In the genomic region with DNA sequence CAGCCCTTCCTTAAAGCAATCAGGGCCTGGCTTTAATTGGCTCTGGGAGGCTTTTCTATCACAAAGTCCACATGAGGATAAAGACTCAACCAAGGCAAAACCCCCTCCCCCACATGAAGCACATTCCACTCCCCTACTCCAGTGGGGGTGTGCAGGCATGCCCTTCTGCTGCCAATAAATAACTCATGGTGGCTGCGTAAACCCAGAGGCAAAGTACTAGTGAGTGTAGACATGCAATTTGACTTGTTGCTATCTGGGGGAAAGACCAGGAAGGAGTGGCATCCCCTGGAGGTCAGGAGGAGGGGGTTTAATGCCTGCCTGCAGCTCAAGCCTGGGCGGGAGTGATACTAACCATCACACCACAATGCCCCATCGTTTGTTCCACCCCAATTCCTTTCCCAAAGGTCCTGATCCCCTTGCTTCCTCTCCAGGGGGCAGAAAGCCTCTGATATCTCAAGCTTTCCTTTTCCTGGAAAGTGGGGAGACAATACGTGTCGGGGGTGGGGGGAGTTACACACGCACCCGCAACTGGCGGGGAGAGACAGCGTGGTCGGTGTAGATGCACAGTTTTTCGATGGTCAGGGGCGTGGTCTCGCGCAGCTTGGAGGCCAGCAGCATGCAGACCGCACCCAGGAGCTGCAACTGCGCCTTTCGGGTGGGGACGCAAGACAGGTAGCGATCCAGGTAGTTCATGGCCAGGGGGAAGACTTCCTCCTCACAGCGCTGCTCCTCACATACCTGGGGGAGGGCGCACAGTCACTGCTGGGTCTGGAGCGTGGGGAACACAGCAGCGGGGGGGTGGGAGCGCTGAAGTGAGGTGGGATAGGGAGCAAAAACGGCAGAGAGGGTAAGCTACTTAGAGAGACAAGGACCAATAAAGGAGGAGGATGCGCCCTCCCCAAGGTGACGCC, we compare ENCODE assay signal across 8 cellular contexts. TPM values are rescaled to one million over a fixed set of nuclear protein-coding genes. Genes with fewer than 3 reads are reported as not detected.
A peak's percentile ranks its signal among the peaks of the same experiment; 100 is the strongest.
DNase-seq lines count a peak whose midpoint lies in the region; ATAC-seq and TF ChIP-seq lines count a peak whose summit lies in the region.

No MANE protein-coding gene starts in this region.

- H3K27me3 Mint-ChIP-seq in CD4-positive, CD25-positive, alpha-beta regulatory T cell: no peaks in the 10 kb centered on the region
- no peaks in the 10 kb centered on the region for H3K27me3 Mint-ChIP-seq in activated T-helper 17 cell treated with anti-CD3 and anti-CD28 coated beads, Interleukin-2, amount 50 U/mL, for 72 hours

- H3K27ac Mint-ChIP-seq in CD4-positive, CD25-positive, alpha-beta regulatory T cell: peak overlapping the region; percentile 79 to 99 (median 92)
- peak overlapping the region; percentile 91 for H3K27ac Mint-ChIP-seq in activated T-helper 17 cell treated with anti-CD3 and anti-CD28 coated beads, Interleukin-2, amount 50 U/mL, for 72 hours

- DNase-seq in CD4-positive, CD25-positive, alpha-beta regulatory T cell: peak in 2 of 3 donors; percentile 16 to 73
- no peak for DNase-seq in MM.1S
- no peak for DNase-seq in right atrium auricular region (ENCODE audit: low spot score)
- no peak for DNase-seq in retinal pigment epithelial cell (ENCODE audit: low read depth)
- no peak for DNase-seq in CD1c-positive myeloid dendritic cell (ENCODE audit: extremely low spot score)
- no peak for DNase-seq in DMS114 treated with DMSO at 0.1 percent for 48 hours (lab: John Stamatoyannopoulos, UW; ENCODE audit: unreplicated experiment)

- peaks cover 21% of the 10 kb centered on the region for H3F3A ChIP-seq in MM.1S (ENCODE audit: insufficient read depth, low read length)

- H3K9me3 ChIP-seq in CD4-positive, CD25-positive, alpha-beta regulatory T cell (ENCODE audit: control insufficient read depth in 2 of 2, low read length in 2 of 2): no peaks in the 10 kb centered on the region
- H3K9me3 ChIP-seq in MM.1S (replicated peaks; ENCODE audit: insufficient read depth, low read length) (no peaks in the 10 kb centered on the region), right atrium auricular region (no peaks in the 10 kb centered on the region)

- ATAC-seq in CD4-positive, CD25-positive, alpha-beta regulatory T cell (ENCODE audit: low read depth in 2 of 2): no peak
- ATAC-seq in activated T-helper 17 cell treated with anti-CD3 and anti-CD28 coated beads, Interleukin-2, amount 50 U/mL, for 72 hours (replicated peaks): peak; percentile 8
- no peak for ATAC-seq in HG02642 (IDR thresholded peaks at IDR 0.05; ENCODE audit: poor library complexity, unreplicated experiment)

- peaks cover 65% of the 10 kb centered on the region for H3K4me1 ChIP-seq in CD4-positive, CD25-positive, alpha-beta regulatory T cell (ENCODE audit: control insufficient read depth, insufficient read depth, low read length, poor library complexity, severe bottlenecking)
- peaks cover 31% of the 10 kb centered on the region for H3K4me1 ChIP-seq in MM.1S (ENCODE audit: low read length)
- H3K4me1 ChIP-seq in right atrium auricular region: peaks cover 5 to 59% of the 10 kb centered on the region in 2 donors

- peaks cover 47% of the 10 kb centered on the region for H3K79me2 ChIP-seq in MM.1S (ENCODE audit: low read length)

- H3K4me3 Mint-ChIP-seq in CD4-positive, CD25-positive, alpha-beta regulatory T cell: peak overlapping the region; percentile 93 to 98 (median 95)
- H3K4me3 Mint-ChIP-seq in activated T-helper 17 cell treated with anti-CD3 and anti-CD28 coated beads, Interleukin-2, amount 50 U/mL, for 72 hours: peak overlapping the region; percentile 94

- H3K9me2 ChIP-seq in MM.1S (replicated peaks; ENCODE audit: insufficient read depth, low read length): no peaks in the 10 kb centered on the region

- H3K9ac ChIP-seq in MM.1S (ENCODE audit: low read length): peak overlapping the region; percentile 68; the same call in 1 of the 2 replicates

- no peaks in the 10 kb centered on the region for H4K20me1 ChIP-seq in MM.1S (ENCODE audit: insufficient read depth, low read length)

- H3K36me3 Mint-ChIP-seq in CD4-positive, CD25-positive, alpha-beta regulatory T cell: peaks cover 8% of the 10 kb centered on the region
- H3K36me3 Mint-ChIP-seq in activated T-helper 17 cell treated with anti-CD3 and anti-CD28 coated beads, Interleukin-2, amount 50 U/mL, for 72 hours (ENCODE audit: low read depth): peaks cover 67% of the 10 kb centered on the region

- peak overlapping the region; percentile 59 for H3K4me3 ChIP-seq in CD4-positive, CD25-positive, alpha-beta regulatory T cell (ENCODE audit: low read depth, low read length)
- H3K4me3 ChIP-seq in MM.1S (ENCODE audit: low read length): peak overlapping the region; percentile 99
- H3K4me3 ChIP-seq in right atrium auricular region: peak overlapping the region; percentile 76 to 86
- H3K4me3 ChIP-seq in retinal pigment epithelial cell (ENCODE audit: low read length): peak overlapping the region; percentile 88

- peak overlapping the region; percentile 76 for H3K27ac ChIP-seq in CD4-positive, CD25-positive, alpha-beta regulatory T cell (ENCODE audit: insufficient read depth, low read length, poor library complexity, severe bottlenecking)
- H3K27ac ChIP-seq in MM.1S (ENCODE audit: low read length): no peak overlapping the region
- H3K27ac ChIP-seq in right atrium auricular region: peak overlapping the region; percentile 85 to 90

- H3K9me3 Mint-ChIP-seq in CD4-positive, CD25-positive, alpha-beta regulatory T cell: no peaks in the 10 kb centered on the region
- no peaks in the 10 kb centered on the region for H3K9me3 Mint-ChIP-seq in activated T-helper 17 cell treated with anti-CD3 and anti-CD28 coated beads, Interleukin-2, amount 50 U/mL, for 72 hours

- H3K36me3 ChIP-seq in CD4-positive, CD25-positive, alpha-beta regulatory T cell (ENCODE audit: control insufficient read depth, insufficient read depth, low read length): peaks cover 18% of the 10 kb centered on the region
- H3K36me3 ChIP-seq in MM.1S (replicated peaks; ENCODE audit: insufficient read depth, low read length): 0 out of 2 replicates have a peak, but pooled peaks cover 3% of the 10 kb centered on the region
- H3K36me3 ChIP-seq in right atrium auricular region: peaks cover 20% of the 10 kb centered on the region

- peak overlapping the region; percentile 79 for H3K4me2 ChIP-seq in MM.1S (ENCODE audit: low read depth, low read length)

- peak overlapping the region; percentile 93; the same call in 1 of the 2 replicates for H2AFZ ChIP-seq in MM.1S (ENCODE audit: low read length)

- TF ChIP-seq CTCF in MM.1S (IDR thresholded peaks at IDR 0.05; ENCODE audit: low read length): no peak
- no peak for TF ChIP-seq CTCF in right atrium auricular region (IDR thresholded peaks at IDR 0.05)
- TF ChIP-seq CTCF in retinal pigment epithelial cell (conservative IDR thresholded peaks at IDR 0.05; ENCODE audit: low read depth, low read length): no peak

- H3K4me1 Mint-ChIP-seq in CD4-positive, CD25-positive, alpha-beta regulatory T cell: peaks cover 27 to 73% (median 52%) of the 10 kb centered on the region in 4 donors
- H3K4me1 Mint-ChIP-seq in activated T-helper 17 cell treated with anti-CD3 and anti-CD28 coated beads, Interleukin-2, amount 50 U/mL, for 72 hours: peaks cover 32% of the 10 kb centered on the region

- H3K27me3 ChIP-seq in CD4-positive, CD25-positive, alpha-beta regulatory T cell (ENCODE audit: control insufficient read depth, insufficient read depth, low read length): no peaks in the 10 kb centered on the region
- H3K27me3 ChIP-seq in MM.1S (replicated peaks; ENCODE audit: insufficient read depth, low read length) (no peaks in the 10 kb centered on the region), right atrium auricular region (no peaks in the 10 kb centered on the region)

RNA-seq across cellular contexts. Expression of a gene that starts 1.5 kb away (rescaled TPM):
- total RNA-seq in CD4-positive, CD25-positive, alpha-beta regulatory T cell: 319 TPM
- polyA plus RNA-seq in CD4-positive, CD25-positive, alpha-beta regulatory T cell: 100 to 1,000 TPM; 246 to 564 (median 389) TPM
- 100 to 1,000 TPM; 297 to 332 TPM for total RNA-seq in activated T-helper 17 cell treated with anti-CD3 and anti-CD28 coated beads, Interleukin-2, amount 50 U/mL, for 72 hours
- total RNA-seq in right atrium auricular region: 100 to 1,000 TPM in 1 of 2 donors, 10 to 100 TPM in 1; 78.7 to 129 TPM

RNA-seq across cellular contexts. Expression of a gene that starts 18.8 kb away (rescaled TPM):
- total RNA-seq in CD4-positive, CD25-positive, alpha-beta regulatory T cell: 1.8 TPM
- 1 to 10 TPM; 5.0 to 7.6 (median 5.9) TPM for polyA plus RNA-seq in CD4-positive, CD25-positive, alpha-beta regulatory T cell
- 10 to 100 TPM; 23.3 to 53.1 TPM for total RNA-seq in activated T-helper 17 cell treated with anti-CD3 and anti-CD28 coated beads, Interleukin-2, amount 50 U/mL, for 72 hours
- total RNA-seq in right atrium auricular region: 1 to 10 TPM; 3.0 to 7.6 TPM

RNA-seq across cellular contexts. Expression of a gene that starts 19.2 kb away (rescaled TPM):
- total RNA-seq in CD4-positive, CD25-positive, alpha-beta regulatory T cell: 4.3 TPM
- 1 to 10 TPM; 3.0 to 7.9 (median 6.1) TPM for polyA plus RNA-seq in CD4-positive, CD25-positive, alpha-beta regulatory T cell
- 10 to 100 TPM; 20.5 to 22.6 TPM for total RNA-seq in activated T-helper 17 cell treated with anti-CD3 and anti-CD28 coated beads, Interleukin-2, amount 50 U/mL, for 72 hours
- 1 to 10 TPM; 8.6 to 8.8 TPM for total RNA-seq in right atrium auricular region

RNA-seq across cellular contexts. Expression of a gene that starts 44.9 kb away (rescaled TPM):
- total RNA-seq in CD4-positive, CD25-positive, alpha-beta regulatory T cell: 2.9 TPM
- polyA plus RNA-seq in CD4-positive, CD25-positive, alpha-beta regulatory T cell: 1 to 10 TPM in 1 of 4 donors, under 1 TPM in 3; 0.34 to 1.0 (median 0.47) TPM
- total RNA-seq in activated T-helper 17 cell treated with anti-CD3 and anti-CD28 coated beads, Interleukin-2, amount 50 U/mL, for 72 hours: 10 to 100 TPM in 1 of 2 donors, 1 to 10 TPM in 1; 8.0 to 12.0 TPM
- total RNA-seq in right atrium auricular region: 1 to 10 TPM; 1.3 to 1.7 TPM

Comparison
In these comparisons a context has a peak if more than half of its experiments do, and no peak if none do; other contexts are left out.
1. DNase-seq: peak in CD4-positive, CD25-positive, alpha-beta regulatory T cell (2 of 3); none in MM.1S (single experiment), right atrium auricular region (single experiment), retinal pigment epithelial cell (single experiment), CD1c-positive myeloid dendritic cell (single experiment) and DMS114 treated with DMSO at 0.1 percent for 48 hours (single experiment).
2. Peak in every context shown above with its lines, with median percentiles within 50 percentile points of each other: H3K4me3 ChIP-seq.